8 cellular contexts compared by ENCODE assay signal in the genomic region with DNA sequence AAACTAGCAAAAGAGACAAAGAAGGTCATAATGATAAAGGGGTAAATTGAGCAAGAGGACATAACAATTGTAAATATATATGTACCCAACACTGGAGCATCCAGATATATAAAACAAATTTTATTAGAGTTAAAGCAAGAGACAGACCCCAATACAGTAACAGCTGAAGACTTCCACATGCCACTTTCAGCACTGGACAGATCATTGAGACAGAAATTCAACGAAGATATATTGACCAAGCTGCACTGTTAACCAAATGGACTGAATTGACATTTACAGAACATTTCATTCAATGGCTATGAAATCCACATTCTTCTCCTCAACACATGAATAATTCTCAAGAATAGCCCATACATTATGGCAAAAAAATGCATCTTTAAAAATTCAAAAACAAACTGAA.
"Had no signal": no experiment of that assay in that cellular context is flagged by ENCODE, and none has a peak within 500 bp of the region (broad histone marks: within the 10 kb centered on the region; RNA-seq: fewer than 3 reads in every experiment).

No MANE protein-coding gene starts in this region.

- DNase-seq: GM23248, GOT3, H7, HFFc6, IMR-90, KG1 had no signal

- H3K4me1 ChIP-seq: HAP-1 had no signal

- H3K4me3 ChIP-seq: GM23248, HAP-1 had no signal

- H3K36me3 ChIP-seq: HAP-1 had no signal

- H3K9ac ChIP-seq: GM23248 had no signal

- H2AFZ ChIP-seq: GM23248 had no signal

- H3K27ac ChIP-seq: GM23248, HL-60 had no signal
